In the genomic region with DNA sequence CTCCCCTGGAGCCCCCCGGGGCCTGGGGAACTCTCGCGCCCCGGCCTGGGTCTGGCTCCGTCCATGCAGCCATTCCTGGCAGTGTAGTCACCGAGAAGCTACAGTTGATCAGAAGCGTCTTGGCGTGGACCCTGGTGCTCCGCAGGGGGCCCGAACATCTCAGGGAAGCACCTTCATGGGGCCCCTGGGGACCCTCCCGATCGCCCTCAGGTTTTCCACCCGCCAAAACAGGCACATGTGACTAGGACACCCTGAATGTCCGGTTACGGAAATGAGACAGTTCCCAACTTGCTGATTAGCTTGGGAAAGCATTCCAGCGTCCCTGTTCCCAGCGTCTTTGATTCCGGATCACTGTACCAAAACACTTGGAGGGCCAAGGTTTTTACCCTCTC, we compare ENCODE assay signal across 1 cellular context.
TF ChIP-seq lines count a peak whose summit lies in the region.

No MANE protein-coding gene starts in this region.

TF ChIP-seq in K562, 482 proteins besides CTCF, POLR2A, EP300 and RAD21 (continued from another document):
- TF ChIP-seq, protein P1, sequence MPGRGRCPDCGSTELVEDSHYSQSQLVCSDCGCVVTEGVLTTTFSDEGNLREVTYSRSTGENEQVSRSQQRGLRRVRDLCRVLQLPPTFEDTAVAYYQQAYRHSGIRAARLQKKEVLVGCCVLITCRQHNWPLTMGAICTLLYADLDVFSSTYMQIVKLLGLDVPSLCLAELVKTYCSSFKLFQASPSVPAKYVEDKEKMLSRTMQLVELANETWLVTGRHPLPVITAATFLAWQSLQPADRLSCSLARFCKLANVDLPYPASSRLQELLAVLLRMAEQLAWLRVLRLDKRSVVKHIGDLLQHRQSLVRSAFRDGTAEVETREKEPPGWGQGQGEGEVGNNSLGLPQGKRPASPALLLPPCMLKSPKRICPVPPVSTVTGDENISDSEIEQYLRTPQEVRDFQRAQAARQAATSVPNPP (IDR thresholded peaks at IDR 0.05; ENCODE audit: borderline replicate concordance, insufficient read depth, insufficient read length) = no peak
- TF ChIP-seq ZC3H8 (IDR thresholded peaks at IDR 0.05) (no peak), BCOR (IDR thresholded peaks at IDR 0.05) (no peak), JUND (IDR thresholded peaks at IDR 0.05; ENCODE audit: borderline replicate concordance, low read depth, low read length) (no peak), JUND (tag; IDR thresholded peaks at IDR 0.05; ENCODE audit: borderline replicate concordance, low read depth, low read length) (no peak; the same call in 2 of the 3 replicates), ESRRA (IDR thresholded peaks at IDR 0.05; ENCODE audit: borderline replicate concordance, low read depth) (no peak), RCOR1 (IDR thresholded peaks at IDR 0.05; ENCODE audit: borderline replicate concordance in 1 of 2, low read depth in 2 of 2, low read length in 2 of 2) (no peak), ZBTB7A (IDR thresholded peaks at IDR 0.05; ENCODE audit: borderline replicate concordance, control insufficient read depth, low read depth, low read length) (peak; percentile 88), SPI1 (IDR thresholded peaks at IDR 0.05; ENCODE audit: borderline replicate concordance, low read depth, low read length) (no peak), RBFOX2 (IDR thresholded peaks at IDR 0.05; ENCODE audit: low read depth, low read length) (0 out of 2 replicates have a peak, but pooled peaks have one; percentile 79), ZNF165 (CRISPR knock-in tag; IDR thresholded peaks at IDR 0.05; ENCODE audit: borderline replicate concordance) (no peak)
- TF ChIP-seq, protein P2, sequence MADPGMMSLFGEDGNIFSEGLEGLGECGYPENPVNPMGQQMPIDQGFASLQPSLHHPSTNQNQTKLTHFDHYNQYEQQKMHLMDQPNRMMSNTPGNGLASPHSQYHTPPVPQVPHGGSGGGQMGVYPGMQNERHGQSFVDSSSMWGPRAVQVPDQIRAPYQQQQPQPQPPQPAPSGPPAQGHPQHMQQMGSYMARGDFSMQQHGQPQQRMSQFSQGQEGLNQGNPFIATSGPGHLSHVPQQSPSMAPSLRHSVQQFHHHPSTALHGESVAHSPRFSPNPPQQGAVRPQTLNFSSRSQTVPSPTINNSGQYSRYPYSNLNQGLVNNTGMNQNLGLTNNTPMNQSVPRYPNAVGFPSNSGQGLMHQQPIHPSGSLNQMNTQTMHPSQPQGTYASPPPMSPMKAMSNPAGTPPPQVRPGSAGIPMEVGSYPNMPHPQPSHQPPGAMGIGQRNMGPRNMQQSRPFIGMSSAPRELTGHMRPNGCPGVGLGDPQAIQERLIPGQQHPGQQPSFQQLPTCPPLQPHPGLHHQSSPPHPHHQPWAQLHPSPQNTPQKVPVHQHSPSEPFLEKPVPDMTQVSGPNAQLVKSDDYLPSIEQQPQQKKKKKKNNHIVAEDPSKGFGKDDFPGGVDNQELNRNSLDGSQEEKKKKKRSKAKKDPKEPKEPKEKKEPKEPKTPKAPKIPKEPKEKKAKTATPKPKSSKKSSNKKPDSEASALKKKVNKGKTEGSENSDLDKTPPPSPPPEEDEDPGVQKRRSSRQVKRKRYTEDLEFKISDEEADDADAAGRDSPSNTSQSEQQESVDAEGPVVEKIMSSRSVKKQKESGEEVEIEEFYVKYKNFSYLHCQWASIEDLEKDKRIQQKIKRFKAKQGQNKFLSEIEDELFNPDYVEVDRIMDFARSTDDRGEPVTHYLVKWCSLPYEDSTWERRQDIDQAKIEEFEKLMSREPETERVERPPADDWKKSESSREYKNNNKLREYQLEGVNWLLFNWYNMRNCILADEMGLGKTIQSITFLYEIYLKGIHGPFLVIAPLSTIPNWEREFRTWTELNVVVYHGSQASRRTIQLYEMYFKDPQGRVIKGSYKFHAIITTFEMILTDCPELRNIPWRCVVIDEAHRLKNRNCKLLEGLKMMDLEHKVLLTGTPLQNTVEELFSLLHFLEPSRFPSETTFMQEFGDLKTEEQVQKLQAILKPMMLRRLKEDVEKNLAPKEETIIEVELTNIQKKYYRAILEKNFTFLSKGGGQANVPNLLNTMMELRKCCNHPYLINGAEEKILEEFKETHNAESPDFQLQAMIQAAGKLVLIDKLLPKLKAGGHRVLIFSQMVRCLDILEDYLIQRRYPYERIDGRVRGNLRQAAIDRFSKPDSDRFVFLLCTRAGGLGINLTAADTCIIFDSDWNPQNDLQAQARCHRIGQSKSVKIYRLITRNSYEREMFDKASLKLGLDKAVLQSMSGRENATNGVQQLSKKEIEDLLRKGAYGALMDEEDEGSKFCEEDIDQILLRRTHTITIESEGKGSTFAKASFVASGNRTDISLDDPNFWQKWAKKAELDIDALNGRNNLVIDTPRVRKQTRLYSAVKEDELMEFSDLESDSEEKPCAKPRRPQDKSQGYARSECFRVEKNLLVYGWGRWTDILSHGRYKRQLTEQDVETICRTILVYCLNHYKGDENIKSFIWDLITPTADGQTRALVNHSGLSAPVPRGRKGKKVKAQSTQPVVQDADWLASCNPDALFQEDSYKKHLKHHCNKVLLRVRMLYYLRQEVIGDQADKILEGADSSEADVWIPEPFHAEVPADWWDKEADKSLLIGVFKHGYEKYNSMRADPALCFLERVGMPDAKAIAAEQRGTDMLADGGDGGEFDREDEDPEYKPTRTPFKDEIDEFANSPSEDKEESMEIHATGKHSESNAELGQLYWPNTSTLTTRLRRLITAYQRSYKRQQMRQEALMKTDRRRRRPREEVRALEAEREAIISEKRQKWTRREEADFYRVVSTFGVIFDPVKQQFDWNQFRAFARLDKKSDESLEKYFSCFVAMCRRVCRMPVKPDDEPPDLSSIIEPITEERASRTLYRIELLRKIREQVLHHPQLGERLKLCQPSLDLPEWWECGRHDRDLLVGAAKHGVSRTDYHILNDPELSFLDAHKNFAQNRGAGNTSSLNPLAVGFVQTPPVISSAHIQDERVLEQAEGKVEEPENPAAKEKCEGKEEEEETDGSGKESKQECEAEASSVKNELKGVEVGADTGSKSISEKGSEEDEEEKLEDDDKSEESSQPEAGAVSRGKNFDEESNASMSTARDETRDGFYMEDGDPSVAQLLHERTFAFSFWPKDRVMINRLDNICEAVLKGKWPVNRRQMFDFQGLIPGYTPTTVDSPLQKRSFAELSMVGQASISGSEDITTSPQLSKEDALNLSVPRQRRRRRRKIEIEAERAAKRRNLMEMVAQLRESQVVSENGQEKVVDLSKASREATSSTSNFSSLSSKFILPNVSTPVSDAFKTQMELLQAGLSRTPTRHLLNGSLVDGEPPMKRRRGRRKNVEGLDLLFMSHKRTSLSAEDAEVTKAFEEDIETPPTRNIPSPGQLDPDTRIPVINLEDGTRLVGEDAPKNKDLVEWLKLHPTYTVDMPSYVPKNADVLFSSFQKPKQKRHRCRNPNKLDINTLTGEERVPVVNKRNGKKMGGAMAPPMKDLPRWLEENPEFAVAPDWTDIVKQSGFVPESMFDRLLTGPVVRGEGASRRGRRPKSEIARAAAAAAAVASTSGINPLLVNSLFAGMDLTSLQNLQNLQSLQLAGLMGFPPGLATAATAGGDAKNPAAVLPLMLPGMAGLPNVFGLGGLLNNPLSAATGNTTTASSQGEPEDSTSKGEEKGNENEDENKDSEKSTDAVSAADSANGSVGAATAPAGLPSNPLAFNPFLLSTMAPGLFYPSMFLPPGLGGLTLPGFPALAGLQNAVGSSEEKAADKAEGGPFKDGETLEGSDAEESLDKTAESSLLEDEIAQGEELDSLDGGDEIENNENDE (IDR thresholded peaks at IDR 0.05; ENCODE audit: low read depth, low read length) = no peak
